1 cellular context compared by ENCODE assay signal in the genomic region with DNA sequence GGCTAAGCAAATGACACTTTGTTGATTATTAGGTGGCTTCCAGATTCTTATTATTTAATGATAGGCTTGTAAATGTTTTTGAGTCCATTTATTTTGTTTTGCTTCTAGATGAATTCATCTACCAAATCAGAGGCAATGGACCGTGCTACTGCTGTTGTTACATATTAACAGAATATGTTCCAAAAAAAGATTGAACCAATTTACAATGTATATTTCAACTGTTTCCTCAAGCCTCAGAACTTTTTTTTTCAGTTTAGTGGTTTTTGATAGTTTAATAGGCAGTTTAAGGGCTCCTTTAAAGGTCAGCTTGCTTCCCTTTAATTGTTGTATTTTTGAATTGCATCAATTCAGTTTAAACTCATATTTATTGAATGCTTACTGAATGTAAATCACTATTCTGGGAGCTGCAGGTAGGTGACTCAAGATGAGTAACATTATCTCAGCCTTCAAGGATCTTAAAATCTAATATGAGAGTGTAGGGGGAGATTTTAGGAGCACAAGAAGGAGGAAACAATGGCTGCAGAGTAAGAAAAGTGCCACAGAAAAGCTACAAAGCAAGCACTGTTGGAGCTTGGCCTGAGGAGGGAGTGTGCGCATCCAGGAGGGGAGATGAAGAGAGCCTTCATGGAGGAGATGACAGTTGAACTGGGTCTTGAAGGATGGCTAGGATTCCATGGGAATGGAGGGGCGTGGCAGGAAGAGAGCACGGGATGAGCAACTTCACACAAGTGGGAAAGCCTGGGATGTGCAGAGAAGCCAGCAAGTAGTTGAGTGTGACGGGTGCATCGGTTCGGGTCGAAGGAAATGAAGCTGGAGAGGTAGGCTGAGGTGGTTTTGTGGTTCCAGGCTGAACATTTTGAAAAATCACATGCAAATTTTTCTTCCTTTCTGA.
TF ChIP-seq lines count a peak whose summit lies in the region.

No MANE protein-coding gene starts in this region.

TF ChIP-seq in IMR-90, 13 proteins besides CTCF, POLR2A, EP300 and RAD21:
- TF ChIP-seq BHLHE40 (IDR thresholded peaks at IDR 0.05; ENCODE audit: low read depth, low read length) (no peak), MAFK (IDR thresholded peaks at IDR 0.05; ENCODE audit: low read depth, low read length) (no peak), RCOR1 (IDR thresholded peaks at IDR 0.05; ENCODE audit: insufficient replicate concordance, low read length) (no peak), NFE2L2 (IDR thresholded peaks at IDR 0.05; ENCODE audit: low read depth, low read length) (no peak), MAZ (IDR thresholded peaks at IDR 0.05; ENCODE audit: borderline replicate concordance, low read depth, low read length) (no peak), MXI1 (IDR thresholded peaks at IDR 0.05; ENCODE audit: borderline replicate concordance, low read depth, low read length) (no peak), RFX5 (IDR thresholded peaks at IDR 0.05; ENCODE audit: low read depth, low read length) (no peak), FOS (IDR thresholded peaks at IDR 0.05; ENCODE audit: low read depth, low read length) (no peak), SMC3 (IDR thresholded peaks at IDR 0.05; ENCODE audit: low read depth, low read length) (no peak), CEBPB (IDR thresholded peaks at IDR 0.05; ENCODE audit: low read depth, low read length) (no peak), CHD1 (IDR thresholded peaks at IDR 0.05; ENCODE audit: low read depth, low read length) (no peak)
- TF ChIP-seq, protein P1, sequence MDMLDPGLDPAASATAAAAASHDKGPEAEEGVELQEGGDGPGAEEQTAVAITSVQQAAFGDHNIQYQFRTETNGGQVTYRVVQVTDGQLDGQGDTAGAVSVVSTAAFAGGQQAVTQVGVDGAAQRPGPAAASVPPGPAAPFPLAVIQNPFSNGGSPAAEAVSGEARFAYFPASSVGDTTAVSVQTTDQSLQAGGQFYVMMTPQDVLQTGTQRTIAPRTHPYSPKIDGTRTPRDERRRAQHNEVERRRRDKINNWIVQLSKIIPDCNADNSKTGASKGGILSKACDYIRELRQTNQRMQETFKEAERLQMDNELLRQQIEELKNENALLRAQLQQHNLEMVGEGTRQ (IDR thresholded peaks at IDR 0.05; ENCODE audit: low read depth, low read length) = no peak
- TF ChIP-seq, protein P2, sequence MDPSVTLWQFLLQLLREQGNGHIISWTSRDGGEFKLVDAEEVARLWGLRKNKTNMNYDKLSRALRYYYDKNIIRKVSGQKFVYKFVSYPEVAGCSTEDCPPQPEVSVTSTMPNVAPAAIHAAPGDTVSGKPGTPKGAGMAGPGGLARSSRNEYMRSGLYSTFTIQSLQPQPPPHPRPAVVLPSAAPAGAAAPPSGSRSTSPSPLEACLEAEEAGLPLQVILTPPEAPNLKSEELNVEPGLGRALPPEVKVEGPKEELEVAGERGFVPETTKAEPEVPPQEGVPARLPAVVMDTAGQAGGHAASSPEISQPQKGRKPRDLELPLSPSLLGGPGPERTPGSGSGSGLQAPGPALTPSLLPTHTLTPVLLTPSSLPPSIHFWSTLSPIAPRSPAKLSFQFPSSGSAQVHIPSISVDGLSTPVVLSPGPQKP (IDR thresholded peaks at IDR 0.05; ENCODE audit: borderline replicate concordance, low read depth, low read length) = no peak
